In the genomic region with DNA sequence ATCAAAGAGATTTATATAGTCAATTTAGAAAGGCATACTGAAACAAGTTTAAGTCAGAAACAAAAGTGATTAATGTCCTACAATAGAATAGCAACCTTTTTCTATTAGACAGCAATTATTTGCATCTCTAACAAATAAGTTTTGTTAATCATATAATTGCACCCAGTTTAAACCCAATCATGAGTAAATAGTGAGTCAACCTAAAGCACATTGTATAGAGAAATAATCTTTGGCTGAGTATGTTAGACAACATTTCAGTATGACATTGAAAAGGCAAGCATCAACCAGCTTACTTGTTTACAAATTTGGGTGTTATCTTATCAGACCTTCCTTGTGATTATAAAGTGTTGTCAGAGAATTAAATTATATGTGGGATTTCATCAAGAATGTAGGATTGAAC, we compare ENCODE assay signal across 30 cellular contexts.
"Had no signal": no experiment of that assay in that cellular context is flagged by ENCODE, and none has a peak within 500 bp of the region (broad histone marks: within the 10 kb centered on the region; RNA-seq: fewer than 3 reads in every experiment).

No MANE protein-coding gene starts in this region.

- H3K4me3 ChIP-seq: esophagus muscularis mucosa, gastroesophageal sphincter, heart right ventricle, hepatocyte had no signal

- DNase-seq: activated B cell treated with CpG ODN at 0.5 μM for 24 hours; activated CD4-positive, alpha-beta memory T cell treated with anti-CD3 and anti-CD28 coated beads for 36 hours; activated CD4-positive, alpha-beta T cell treated with anti-CD3 and anti-CD28 coated beads for 36 hours; activated CD4-positive, alpha-beta T cell treated with anti-CD3 and anti-CD28 coated beads, Interleukin-2, amount 10 ng/mL, durations not matched to agents 24 days and 14 days; activated CD8-positive, alpha-beta memory T cell treated with anti-CD3 and anti-CD28 coated beads, Interleukin-2, amount 10 ng/mL, durations not matched to agents 7 days and 5 days; activated CD8-positive, alpha-beta memory T cell treated with anti-CD3 and anti-CD28 coated beads, Interleukin-2, amount 50 U/mL, for 4 hours; activated CD8-positive, alpha-beta T cell treated with anti-CD3 and anti-CD28 coated beads, Interleukin-2, amount 10 ng/mL, durations not matched to agents 7 days and 5 days; activated effector memory CD4-positive, alpha-beta T cell treated with anti-CD3 and anti-CD28 coated beads, Interleukin-2, amount 50 U/mL, for 16 hours; activated naive CD4-positive, alpha-beta T cell treated with anti-CD3 and anti-CD28 coated beads for 36 hours; activated naive CD8-positive, alpha-beta T cell treated with anti-CD3 and anti-CD28 coated beads for 36 hours; activated naive CD8-positive, alpha-beta T cell treated with anti-CD3 and anti-CD28 coated beads, Interleukin-2, amount 50 U/mL, for 24 hours; activated T-cell treated with anti-CD3 and anti-CD28 coated beads, Interleukin-2, amount 50 U/mL, for 1 hour; activated T-cell treated with anti-CD3 and anti-CD28 coated beads, Interleukin-2, amount 50 U/mL, for 48 hours; amniotic stem cell; anterior cingulate cortex; brain microvascular endothelial cell; caudate nucleus; cortex of kidney; dermis blood vessel endothelial cell; effector CD4-positive, alpha-beta T cell; effector memory CD8-positive, alpha-beta T cell; foreskin melanocyte; heart right ventricle; T-helper 17 cell; T1000; WERI-Rb-1 had no signal

- H3K79me2 ChIP-seq: hepatocyte had no signal

- H3K4me2 ChIP-seq: hepatocyte had no signal

- H2AFZ ChIP-seq: hepatocyte had no signal

- H3K27ac ChIP-seq: brain microvascular endothelial cell, esophagus muscularis mucosa, gastroesophageal sphincter, heart right ventricle, hepatocyte, WERI-Rb-1 had no signal

- H3K9me3 ChIP-seq: esophagus muscularis mucosa, gastroesophageal sphincter, heart right ventricle had no signal

- H3K36me3 ChIP-seq: brain microvascular endothelial cell, esophagus muscularis mucosa, gastroesophageal sphincter, heart right ventricle, WERI-Rb-1 had no signal

- H3K4me1 ChIP-seq: esophagus muscularis mucosa, gastroesophageal sphincter, heart right ventricle had no signal

- H3K27me3 ChIP-seq: brain microvascular endothelial cell, esophagus muscularis mucosa, gastroesophageal sphincter, heart right ventricle, hepatocyte had no signal

- ATAC-seq: activated CD4-positive, alpha-beta T cell treated with anti-CD3 and anti-CD28 coated beads for 36 hours; activated CD4-positive, CD25-positive, alpha-beta regulatory T cell treated with anti-CD3 and anti-CD28 coated beads, Interleukin-2, amount 50 U/mL, for 24 hours; activated CD8-positive, alpha-beta memory T cell treated with anti-CD3 and anti-CD28 coated beads, Interleukin-2, amount 10 ng/mL, durations not matched to agents 7 days and 5 days; activated CD8-positive, alpha-beta T cell treated with anti-CD3 and anti-CD28 coated beads, Interleukin-2, amount 10 ng/mL, durations not matched to agents 7 days and 5 days; activated naive CD8-positive, alpha-beta T cell treated with anti-CD3 and anti-CD28 coated beads, Interleukin-2, amount 50 U/mL, for 24 hours; effector memory CD8-positive, alpha-beta T cell; gastroesophageal sphincter; heart right ventricle; T-helper 17 cell had no signal
